In genomic region chr11:4065086-4065485, GRCh38 we compare ENCODE assay signal across 27 cellular contexts. TPM values are rescaled to one million over a fixed set of nuclear protein-coding genes. Genes with fewer than 3 reads are reported as not detected.
DNase-seq lines count a peak whose midpoint lies in the region; ATAC-seq, FAIRE-seq and TF ChIP-seq lines count a peak whose summit lies in the region.
"Had no signal": no experiment of that assay in that cellular context is flagged by ENCODE, and none has a peak within 500 bp of the region (broad histone marks: within the 10 kb centered on the region; RNA-seq: fewer than 3 reads in every experiment).

No MANE protein-coding gene starts in this region.

- H3K9me3 ChIP-seq in muscle layer of colon (ENCODE audit: low read length) = no peaks in the 10 kb centered on the region
- H3K9me3 ChIP-seq: A549, BE2C, spleen, transverse colon had no signal

- POLR2A ChIA-PET in activated CD8-positive, alpha-beta T cell treated with anti-CD3 and anti-CD28 coated beads for 36 hours (lab: Charles Lee) = interaction anchor here (1.0 to 1.7 kb wide), 3 partner anchors 41 to 215 kb away, joined by 3 to 5 read pairs (median 4); partner anchors contain the start of gene STIM1
- POLR2A ChIA-PET in activated CD8-positive, alpha-beta T cell treated with anti-CD3 and anti-CD28 coated beads, Interleukin-2, amount 10 ng/mL, durations not matched to agents 7 days and 5 days (lab: Charles Lee) = no interaction called here

- H3K27me3 ChIP-seq in muscle layer of colon (ENCODE audit: control insufficient read depth in 1 of 2, insufficient read depth in 2 of 2, low read length in 2 of 2) = no peaks in the 10 kb centered on the region
- H3K27me3 ChIP-seq: BE2C, spleen, transverse colon had no signal

- H3K36me3 ChIP-seq in muscle layer of colon (ENCODE audit: insufficient read depth, low read length) = peaks cover 9% of the 10 kb centered on the region
- H3K36me3 ChIP-seq: BE2C, WERI-Rb-1 had no signal

- no peak overlapping the region for H3K4me3 Mint-ChIP-seq in activated CD8-positive, alpha-beta T cell treated with anti-CD3 and anti-CD28 coated beads for 36 hours
- no peak overlapping the region for H3K4me3 Mint-ChIP-seq in activated CD8-positive, alpha-beta T cell treated with anti-CD3 and anti-CD28 coated beads, Interleukin-2, amount 10 ng/mL, durations not matched to agents 7 days and 5 days
- no peak overlapping the region for H3K4me3 Mint-ChIP-seq in activated naive CD8-positive, alpha-beta T cell
- no peak overlapping the region for H3K4me3 Mint-ChIP-seq in stimulated activated naive CD8-positive, alpha-beta T cell treated with anti-CD3 and anti-CD28 coated beads, Interleukin-15, amount 100 ng/mL, for 72 hours
- H3K4me3 Mint-ChIP-seq: HFFc6; T-helper 2 cell treated with Interferon-gamma antibody and Interleukin-4, amounts not matched to agents 5 μg/mL and 100 μg/mL, for 36 hours had no signal

- H3K27ac Mint-ChIP-seq in activated CD8-positive, alpha-beta T cell treated with anti-CD3 and anti-CD28 coated beads for 36 hours = peak overlapping the region; percentile 48
- H3K27ac Mint-ChIP-seq in activated CD8-positive, alpha-beta T cell treated with anti-CD3 and anti-CD28 coated beads, Interleukin-2, amount 10 ng/mL, durations not matched to agents 7 days and 5 days = no peak overlapping the region
- peak overlapping the region; percentile 69 for H3K27ac Mint-ChIP-seq in activated naive CD8-positive, alpha-beta T cell
- H3K27ac Mint-ChIP-seq in stimulated activated naive CD8-positive, alpha-beta T cell treated with anti-CD3 and anti-CD28 coated beads, Interleukin-15, amount 100 ng/mL, for 72 hours = peak overlapping the region in 1 of 2 donors; percentile 77
- H3K27ac Mint-ChIP-seq: HFFc6 had no signal

- no peak for TF ChIP-seq CTCF in activated CD8-positive, alpha-beta T cell treated with anti-CD3 and anti-CD28 coated beads for 36 hours (IDR thresholded peaks at IDR 0.05)

- peaks cover 64% of the 10 kb centered on the region for H3K4me1 Mint-ChIP-seq in activated CD8-positive, alpha-beta T cell treated with anti-CD3 and anti-CD28 coated beads for 36 hours (ENCODE audit: low read depth)
- H3K4me1 Mint-ChIP-seq in activated CD8-positive, alpha-beta T cell treated with anti-CD3 and anti-CD28 coated beads, Interleukin-2, amount 10 ng/mL, durations not matched to agents 7 days and 5 days (ENCODE audit: low read depth) = peaks cover 55% of the 10 kb centered on the region
- H3K4me1 Mint-ChIP-seq in activated naive CD8-positive, alpha-beta T cell (ENCODE audit: low read depth) = peaks cover 66% of the 10 kb centered on the region
- peaks cover 70% of the 10 kb centered on the region for H3K4me1 Mint-ChIP-seq in stimulated activated naive CD8-positive, alpha-beta T cell treated with anti-CD3 and anti-CD28 coated beads, Interleukin-15, amount 100 ng/mL, for 72 hours

- H3K27me3 Mint-ChIP-seq in activated CD8-positive, alpha-beta T cell treated with anti-CD3 and anti-CD28 coated beads for 36 hours = no peaks in the 10 kb centered on the region
- H3K27me3 Mint-ChIP-seq in activated CD8-positive, alpha-beta T cell treated with anti-CD3 and anti-CD28 coated beads, Interleukin-2, amount 10 ng/mL, durations not matched to agents 7 days and 5 days (ENCODE audit: low read depth) = no peaks in the 10 kb centered on the region
- H3K27me3 Mint-ChIP-seq in activated naive CD8-positive, alpha-beta T cell = no peaks in the 10 kb centered on the region
- H3K27me3 Mint-ChIP-seq in stimulated activated naive CD8-positive, alpha-beta T cell treated with anti-CD3 and anti-CD28 coated beads, Interleukin-15, amount 100 ng/mL, for 72 hours = no peaks in the 10 kb centered on the region

- CTCF ChIA-PET in activated CD8-positive, alpha-beta T cell treated with anti-CD3 and anti-CD28 coated beads for 36 hours (lab: Charles Lee) = interaction anchor here (1.0 to 20.5 kb wide), 5 partner anchors 8 to 217 kb away, joined by 3 to 775 read pairs (median 3); partner anchors contain the start of genes RHOG and STIM1
- CTCF ChIA-PET in activated CD8-positive, alpha-beta T cell treated with anti-CD3 and anti-CD28 coated beads, Interleukin-2, amount 10 ng/mL, durations not matched to agents 7 days and 5 days (lab: Charles Lee) = interaction anchor here (1.4 to 13.4 kb wide), 5 partner anchors 8 to 225 kb away, joined by 3 to 630 read pairs (median 19); partner anchors contain the start of genes RHOG and STIM1

- H3K4me1 ChIP-seq in muscle layer of colon (ENCODE audit: insufficient read depth, low read length) = peaks cover 27% of the 10 kb centered on the region
- H3K4me1 ChIP-seq: A549, BE2C had no signal

- DNase-seq in activated CD8-positive, alpha-beta T cell treated with anti-CD3 and anti-CD28 coated beads for 36 hours = peak; percentile 13
- DNase-seq in activated CD8-positive, alpha-beta T cell treated with anti-CD3 and anti-CD28 coated beads, Interleukin-2, amount 10 ng/mL, durations not matched to agents 7 days and 5 days = no peak
- DNase-seq in stimulated activated naive CD8-positive, alpha-beta T cell treated with anti-CD3 and anti-CD28 coated beads, Interleukin-15, amount 100 ng/mL, for 72 hours = no peak
- DNase-seq in GM19239 (ENCODE audit: insufficient read length, low spot score) = no peak
- no peak for DNase-seq in NCI-H345 treated with DMSO at 0.1 percent for 48 hours (lab: John Stamatoyannopoulos, UW; ENCODE audit: unreplicated experiment)
- DNase-seq in UCSD-AML1 (lab: John Stamatoyannopoulos, UW; ENCODE audit: unreplicated experiment) = no peak
- DNase-seq: activated CD8-positive, alpha-beta memory T cell treated with anti-CD3 and anti-CD28 coated beads for 24 hours; amniotic stem cell; BE2C; dermis blood vessel endothelial cell; HFFc6; KG1; left ventricle myocardium superior; NCI-H1436 treated with DMSO at 0.1 percent for 48 hours; NCI-H2171; NCI-H69; spleen; stimulated activated CD4-positive, alpha-beta T cell treated with anti-CD3 and anti-CD28 coated beads, Interleukin-4, amount 100 ng/mL, for 1 hour; stimulated activated naive CD4-positive, alpha-beta T cell treated with Interleukin-2 at 50 U/mL for 16 hours; transverse colon had no signal

- peak overlapping the region; percentile 28 for H3K27ac ChIP-seq in muscle layer of colon (ENCODE audit: low read depth, low read length)
- H3K27ac ChIP-seq: A549, GM23248, transverse colon, WERI-Rb-1 had no signal

- intact Hi-C loops in activated CD8-positive, alpha-beta T cell treated with anti-CD3 and anti-CD28 coated beads for 36 hours (cut with micrococcal nuclease) = no loop called here

- no peak overlapping the region for H3K9ac ChIP-seq in muscle layer of colon (ENCODE audit: low read length)
- H3K9ac ChIP-seq: GM23248 had no signal

- no peak overlapping the region for H3K4me3 ChIP-seq in muscle layer of colon (ENCODE audit: low read depth in 1 of 2, low read length in 2 of 2)
- H3K4me3 ChIP-seq: A549, GM23248, spleen, transverse colon had no signal

- no peak for FAIRE-seq in GM19239 (lab: Jason Lieb, UNC)
- FAIRE-seq: A549, HTR-8/SVneo had no signal

- peak; percentile 56 for ATAC-seq in activated CD8-positive, alpha-beta T cell treated with anti-CD3 and anti-CD28 coated beads for 36 hours
- ATAC-seq in activated CD8-positive, alpha-beta T cell treated with anti-CD3 and anti-CD28 coated beads, Interleukin-2, amount 10 ng/mL, durations not matched to agents 7 days and 5 days = no peak
- ATAC-seq in stimulated activated naive CD8-positive, alpha-beta T cell treated with anti-CD3 and anti-CD28 coated beads, Interleukin-15, amount 100 ng/mL, for 72 hours = peak; percentile 66

- H3K9me3 Mint-ChIP-seq in activated CD8-positive, alpha-beta T cell treated with anti-CD3 and anti-CD28 coated beads for 36 hours = no peaks in the 10 kb centered on the region
- H3K9me3 Mint-ChIP-seq in activated CD8-positive, alpha-beta T cell treated with anti-CD3 and anti-CD28 coated beads, Interleukin-2, amount 10 ng/mL, durations not matched to agents 7 days and 5 days (ENCODE audit: insufficient read depth) = no peaks in the 10 kb centered on the region
- no peaks in the 10 kb centered on the region for H3K9me3 Mint-ChIP-seq in activated naive CD8-positive, alpha-beta T cell (ENCODE audit: low read depth)
- no peaks in the 10 kb centered on the region for H3K9me3 Mint-ChIP-seq in stimulated activated naive CD8-positive, alpha-beta T cell treated with anti-CD3 and anti-CD28 coated beads, Interleukin-15, amount 100 ng/mL, for 72 hours
- H3K9me3 Mint-ChIP-seq: HFFc6; T-helper 2 cell treated with Interferon-gamma antibody and Interleukin-4, amounts not matched to agents 5 μg/mL and 100 μg/mL, for 36 hours had no signal

- H3K36me3 Mint-ChIP-seq in activated CD8-positive, alpha-beta T cell treated with anti-CD3 and anti-CD28 coated beads for 36 hours (ENCODE audit: low read depth) = peaks cover 3% of the 10 kb centered on the region
- H3K36me3 Mint-ChIP-seq in activated CD8-positive, alpha-beta T cell treated with anti-CD3 and anti-CD28 coated beads, Interleukin-2, amount 10 ng/mL, durations not matched to agents 7 days and 5 days (ENCODE audit: low read depth) = peaks cover 43% of the 10 kb centered on the region
- peaks cover 2% of the 10 kb centered on the region for H3K36me3 Mint-ChIP-seq in activated naive CD8-positive, alpha-beta T cell

RNA-seq across cellular contexts. Expression of gene RRM1, which starts 29.5 kb away (rescaled TPM):
- total RNA-seq in activated CD8-positive, alpha-beta T cell treated with anti-CD3 and anti-CD28 coated beads for 36 hours = 100 to 1,000 TPM; 192 to 194 TPM
- 100 to 1,000 TPM; 180 to 183 TPM for total RNA-seq in activated CD8-positive, alpha-beta T cell treated with anti-CD3 and anti-CD28 coated beads, Interleukin-2, amount 10 ng/mL, durations not matched to agents 7 days and 5 days
